In the genomic region with DNA sequence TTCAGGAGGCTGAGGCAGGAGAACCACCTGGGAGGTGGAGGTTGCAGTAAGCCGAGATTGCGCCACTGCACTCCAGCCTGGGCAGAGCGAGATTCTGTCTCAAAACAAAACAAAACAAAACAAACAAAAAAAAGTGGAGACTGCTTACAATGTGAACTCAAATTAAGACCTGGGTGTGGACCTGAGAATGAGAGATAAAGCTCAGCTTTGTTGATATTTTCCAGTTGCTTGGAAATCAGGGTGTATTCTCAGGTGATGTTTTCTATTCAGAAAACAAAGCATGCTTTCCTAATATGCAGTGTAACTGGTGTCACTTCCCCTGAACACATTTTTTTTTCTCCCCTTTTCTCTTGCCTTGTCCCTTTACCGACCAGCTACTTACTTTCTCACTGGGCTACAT, we compare ENCODE assay signal across 14 cellular contexts. TPM values are rescaled to one million over a fixed set of nuclear protein-coding genes. Genes with fewer than 3 reads are reported as not detected.
DNase-seq lines count a peak whose midpoint lies in the region; ATAC-seq and TF ChIP-seq lines count a peak whose summit lies in the region.
"Had no signal": no experiment of that assay in that cellular context is flagged by ENCODE, and none has a peak within 500 bp of the region (broad histone marks: within the 10 kb centered on the region; RNA-seq: fewer than 3 reads in every experiment).

No MANE protein-coding gene starts in this region.

- H3K4me1 ChIP-seq in mucosa of descending colon (ENCODE audit: low read depth), result no peaks in the 10 kb centered on the region

- peaks cover 2% of the 10 kb centered on the region for H3K36me3 Mint-ChIP-seq in activated naive CD4-positive, alpha-beta T cell treated with anti-CD3 and anti-CD28 coated beads, Interleukin-2, amount 50 U/mL, for 24 hours
- peaks cover 5 to 13% of the 10 kb centered on the region in 2 donors for H3K36me3 Mint-ChIP-seq in activated naive CD4-positive, alpha-beta T cell treated with anti-CD3 and anti-CD28 coated beads, Interleukin-2, amount 50 U/mL, for 72 hours
- peaks cover 4% of the 10 kb centered on the region for H3K36me3 Mint-ChIP-seq in type B pancreatic cell
- H3K36me3 Mint-ChIP-seq: CD4-positive, CD25-positive, alpha-beta regulatory T cell had no signal

- no peak for TF ChIP-seq CTCF in mucosa of descending colon (IDR thresholded peaks at IDR 0.05)
- no peak for TF ChIP-seq CTCF in type B pancreatic cell (conservative IDR thresholded peaks at IDR 0.05)

- H3K9me3 Mint-ChIP-seq in activated naive CD4-positive, alpha-beta T cell treated with anti-CD3 and anti-CD28 coated beads, Interleukin-2, amount 50 U/mL, for 24 hours, result no peaks in the 10 kb centered on the region
- H3K9me3 Mint-ChIP-seq in activated naive CD4-positive, alpha-beta T cell treated with anti-CD3 and anti-CD28 coated beads, Interleukin-2, amount 50 U/mL, for 72 hours, result peaks cover 0 to 12% of the 10 kb centered on the region in 2 donors
- H3K9me3 Mint-ChIP-seq in type B pancreatic cell, result no peaks in the 10 kb centered on the region

- no peak overlapping the region for H3K4me3 ChIP-seq in mucosa of descending colon
- H3K4me3 ChIP-seq: BLaER1 treated with 17β-estradiol and CSF1 and Interleukin-3, amounts not matched to agents 10 nM and 100 nM; HAP-1 had no signal

- H3K9me3 ChIP-seq in mucosa of descending colon, result no peaks in the 10 kb centered on the region
- H3K9me3 ChIP-seq: HAP-1 had no signal

- peak overlapping the region; percentile 60 for H3K27ac Mint-ChIP-seq in activated naive CD4-positive, alpha-beta T cell treated with anti-CD3 and anti-CD28 coated beads, Interleukin-2, amount 50 U/mL, for 24 hours
- H3K27ac Mint-ChIP-seq in activated naive CD4-positive, alpha-beta T cell treated with anti-CD3 and anti-CD28 coated beads, Interleukin-2, amount 50 U/mL, for 72 hours, result no peak overlapping the region
- H3K27ac Mint-ChIP-seq in type B pancreatic cell, result peak overlapping the region; percentile 8

- no peak for ATAC-seq in activated naive CD4-positive, alpha-beta T cell treated with anti-CD3 and anti-CD28 coated beads, Interleukin-2, amount 50 U/mL, for 72 hours
- ATAC-seq in mucosa of descending colon, result peak; percentile 38
- no peak for ATAC-seq in GM21619 (IDR thresholded peaks at IDR 0.05; ENCODE audit: unreplicated experiment)

- DNase-seq in activated naive CD4-positive, alpha-beta T cell treated with anti-CD3 and anti-CD28 coated beads, Interleukin-2, amount 50 U/mL, for 72 hours (ENCODE audit: low spot score in 2 of 2), result no peak
- DNase-seq in COR-L47 (lab: John Stamatoyannopoulos, UW) (peak; percentile 29), mucosa of descending colon (no peak), type B pancreatic cell (ENCODE audit: extremely low spot score, unreplicated experiment) (no peak), NCI-H2081 treated with DMSO at 0.1 percent for 48 hours (lab: John Stamatoyannopoulos, UW) (no peak)
- DNase-seq: ACHN, DMS153, DND-41, GF-D8 had no signal

- H3K36me3 ChIP-seq in mucosa of descending colon (ENCODE audit: low read depth), result no peaks in the 10 kb centered on the region
- H3K36me3 ChIP-seq: BLaER1 treated with 17β-estradiol and CSF1 and Interleukin-3, amounts not matched to agents 10 nM and 100 nM; HAP-1 had no signal

- peak overlapping the region; percentile 34 for H3K4me3 Mint-ChIP-seq in activated naive CD4-positive, alpha-beta T cell treated with anti-CD3 and anti-CD28 coated beads, Interleukin-2, amount 50 U/mL, for 24 hours
- no peak overlapping the region for H3K4me3 Mint-ChIP-seq in type B pancreatic cell

- intact Hi-C loops in mucosa of descending colon (cut with DNase I, micrococcal nuclease), result no loop called here

- H3K4me1 Mint-ChIP-seq in activated naive CD4-positive, alpha-beta T cell treated with anti-CD3 and anti-CD28 coated beads, Interleukin-2, amount 50 U/mL, for 24 hours, result peaks cover 37% of the 10 kb centered on the region
- H3K4me1 Mint-ChIP-seq in type B pancreatic cell (ENCODE audit: unreplicated experiment), result peaks cover 5% of the 10 kb centered on the region

- no peaks in the 10 kb centered on the region for H3K27me3 Mint-ChIP-seq in activated naive CD4-positive, alpha-beta T cell treated with anti-CD3 and anti-CD28 coated beads, Interleukin-2, amount 50 U/mL, for 24 hours
- no peaks in the 10 kb centered on the region for H3K27me3 Mint-ChIP-seq in type B pancreatic cell
- H3K27me3 Mint-ChIP-seq: CD4-positive, CD25-positive, alpha-beta regulatory T cell had no signal

RNA-seq across cellular contexts. Expression of a gene that starts 5.3 kb away (rescaled TPM):
- 10 to 100 TPM; 11.0 to 15.0 TPM for total RNA-seq in activated naive CD4-positive, alpha-beta T cell treated with anti-CD3 and anti-CD28 coated beads, Interleukin-2, amount 50 U/mL, for 72 hours
- total RNA-seq in mucosa of descending colon (10 to 100 TPM; 27.4 to 67.2 (median 65.0) TPM), type B pancreatic cell (ENCODE audit: low replicate concordance) (36.9 and 43.0 TPM in 2 replicates)

Comparison
In these comparisons a context has a peak if more than half of its experiments do, and no peak if none do; other contexts are left out.
1. H3K27ac Mint-ChIP-seq: peak in activated naive CD4-positive, alpha-beta T cell treated with anti-CD3 and anti-CD28 coated beads, Interleukin-2, amount 50 U/mL, for 24 hours (single experiment) and type B pancreatic cell (single experiment); none in activated naive CD4-positive, alpha-beta T cell treated with anti-CD3 and anti-CD28 coated beads, Interleukin-2, amount 50 U/mL, for 72 hours (0 of 2).